Comparison of ENCODE assay signal across 1 cellular context in the genomic region with DNA sequence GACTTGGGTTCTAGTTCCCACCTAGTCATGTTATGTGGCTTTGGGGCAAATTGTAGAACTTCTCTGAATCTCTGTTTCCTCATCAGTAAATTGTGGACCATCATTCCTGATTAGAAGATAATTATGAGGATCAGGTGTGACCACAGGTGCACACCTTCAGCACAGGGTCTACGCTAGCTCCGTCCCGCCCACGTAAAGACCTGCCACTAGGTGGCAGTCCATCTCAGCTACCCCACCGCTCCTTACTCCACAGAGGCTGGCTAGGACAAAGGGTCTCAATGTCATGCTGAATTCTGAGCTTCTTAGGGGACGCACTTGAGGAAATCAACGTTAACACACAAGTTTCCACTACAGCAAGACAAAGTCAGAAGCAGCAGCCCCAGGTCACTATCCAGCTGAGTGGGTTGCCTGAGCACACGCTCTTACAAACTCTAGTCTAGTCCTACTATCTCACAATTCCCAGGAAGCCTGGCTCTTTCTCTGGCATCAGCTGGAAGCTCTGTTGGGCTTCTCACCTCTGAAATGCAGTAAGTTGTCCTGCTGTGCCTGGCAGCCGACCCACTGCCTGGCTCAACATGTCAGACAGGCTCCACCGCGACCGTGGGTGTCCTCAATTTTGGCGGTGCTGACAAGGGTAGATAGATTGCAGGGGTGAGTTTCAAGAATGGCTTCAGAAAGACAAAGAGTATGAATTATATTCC.
A peak's percentile ranks its signal among the peaks of the same experiment; 100 is the strongest.
TF ChIP-seq lines count a peak whose summit lies in the region.

No MANE protein-coding gene starts in this region.

TF ChIP-seq in HepG2, 621 proteins besides CTCF, POLR2A, EP300 and RAD21 (continued from another document and continues in another):
- TF ChIP-seq, protein P1, sequence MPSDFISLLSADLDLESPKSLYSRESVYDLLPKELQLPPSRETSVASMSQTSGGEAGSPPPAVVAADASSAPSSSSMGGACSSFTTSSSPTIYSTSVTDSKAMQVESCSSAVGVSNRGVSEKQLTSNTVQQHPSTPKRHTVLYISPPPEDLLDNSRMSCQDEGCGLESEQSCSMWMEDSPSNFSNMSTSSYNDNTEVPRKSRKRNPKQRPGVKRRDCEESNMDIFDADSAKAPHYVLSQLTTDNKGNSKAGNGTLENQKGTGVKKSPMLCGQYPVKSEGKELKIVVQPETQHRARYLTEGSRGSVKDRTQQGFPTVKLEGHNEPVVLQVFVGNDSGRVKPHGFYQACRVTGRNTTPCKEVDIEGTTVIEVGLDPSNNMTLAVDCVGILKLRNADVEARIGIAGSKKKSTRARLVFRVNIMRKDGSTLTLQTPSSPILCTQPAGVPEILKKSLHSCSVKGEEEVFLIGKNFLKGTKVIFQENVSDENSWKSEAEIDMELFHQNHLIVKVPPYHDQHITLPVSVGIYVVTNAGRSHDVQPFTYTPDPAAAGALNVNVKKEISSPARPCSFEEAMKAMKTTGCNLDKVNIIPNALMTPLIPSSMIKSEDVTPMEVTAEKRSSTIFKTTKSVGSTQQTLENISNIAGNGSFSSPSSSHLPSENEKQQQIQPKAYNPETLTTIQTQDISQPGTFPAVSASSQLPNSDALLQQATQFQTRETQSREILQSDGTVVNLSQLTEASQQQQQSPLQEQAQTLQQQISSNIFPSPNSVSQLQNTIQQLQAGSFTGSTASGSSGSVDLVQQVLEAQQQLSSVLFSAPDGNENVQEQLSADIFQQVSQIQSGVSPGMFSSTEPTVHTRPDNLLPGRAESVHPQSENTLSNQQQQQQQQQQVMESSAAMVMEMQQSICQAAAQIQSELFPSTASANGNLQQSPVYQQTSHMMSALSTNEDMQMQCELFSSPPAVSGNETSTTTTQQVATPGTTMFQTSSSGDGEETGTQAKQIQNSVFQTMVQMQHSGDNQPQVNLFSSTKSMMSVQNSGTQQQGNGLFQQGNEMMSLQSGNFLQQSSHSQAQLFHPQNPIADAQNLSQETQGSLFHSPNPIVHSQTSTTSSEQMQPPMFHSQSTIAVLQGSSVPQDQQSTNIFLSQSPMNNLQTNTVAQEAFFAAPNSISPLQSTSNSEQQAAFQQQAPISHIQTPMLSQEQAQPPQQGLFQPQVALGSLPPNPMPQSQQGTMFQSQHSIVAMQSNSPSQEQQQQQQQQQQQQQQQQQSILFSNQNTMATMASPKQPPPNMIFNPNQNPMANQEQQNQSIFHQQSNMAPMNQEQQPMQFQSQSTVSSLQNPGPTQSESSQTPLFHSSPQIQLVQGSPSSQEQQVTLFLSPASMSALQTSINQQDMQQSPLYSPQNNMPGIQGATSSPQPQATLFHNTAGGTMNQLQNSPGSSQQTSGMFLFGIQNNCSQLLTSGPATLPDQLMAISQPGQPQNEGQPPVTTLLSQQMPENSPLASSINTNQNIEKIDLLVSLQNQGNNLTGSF (CRISPR knock-in tag; IDR thresholded peaks at IDR 0.05), result no peak
- peak; percentile 75; the same call in 1 of the 2 replicates for TF ChIP-seq GATAD2A (CRISPR knock-in tag; IDR thresholded peaks at IDR 0.05)
- TF ChIP-seq NR2F6 (IDR thresholded peaks at IDR 0.05), result no peak
- TF ChIP-seq NR2F6 (CRISPR knock-in tag; IDR thresholded peaks at IDR 0.05), result peak; percentile 9; the same call in 1 of the 2 replicates
- TF ChIP-seq, protein P2, sequence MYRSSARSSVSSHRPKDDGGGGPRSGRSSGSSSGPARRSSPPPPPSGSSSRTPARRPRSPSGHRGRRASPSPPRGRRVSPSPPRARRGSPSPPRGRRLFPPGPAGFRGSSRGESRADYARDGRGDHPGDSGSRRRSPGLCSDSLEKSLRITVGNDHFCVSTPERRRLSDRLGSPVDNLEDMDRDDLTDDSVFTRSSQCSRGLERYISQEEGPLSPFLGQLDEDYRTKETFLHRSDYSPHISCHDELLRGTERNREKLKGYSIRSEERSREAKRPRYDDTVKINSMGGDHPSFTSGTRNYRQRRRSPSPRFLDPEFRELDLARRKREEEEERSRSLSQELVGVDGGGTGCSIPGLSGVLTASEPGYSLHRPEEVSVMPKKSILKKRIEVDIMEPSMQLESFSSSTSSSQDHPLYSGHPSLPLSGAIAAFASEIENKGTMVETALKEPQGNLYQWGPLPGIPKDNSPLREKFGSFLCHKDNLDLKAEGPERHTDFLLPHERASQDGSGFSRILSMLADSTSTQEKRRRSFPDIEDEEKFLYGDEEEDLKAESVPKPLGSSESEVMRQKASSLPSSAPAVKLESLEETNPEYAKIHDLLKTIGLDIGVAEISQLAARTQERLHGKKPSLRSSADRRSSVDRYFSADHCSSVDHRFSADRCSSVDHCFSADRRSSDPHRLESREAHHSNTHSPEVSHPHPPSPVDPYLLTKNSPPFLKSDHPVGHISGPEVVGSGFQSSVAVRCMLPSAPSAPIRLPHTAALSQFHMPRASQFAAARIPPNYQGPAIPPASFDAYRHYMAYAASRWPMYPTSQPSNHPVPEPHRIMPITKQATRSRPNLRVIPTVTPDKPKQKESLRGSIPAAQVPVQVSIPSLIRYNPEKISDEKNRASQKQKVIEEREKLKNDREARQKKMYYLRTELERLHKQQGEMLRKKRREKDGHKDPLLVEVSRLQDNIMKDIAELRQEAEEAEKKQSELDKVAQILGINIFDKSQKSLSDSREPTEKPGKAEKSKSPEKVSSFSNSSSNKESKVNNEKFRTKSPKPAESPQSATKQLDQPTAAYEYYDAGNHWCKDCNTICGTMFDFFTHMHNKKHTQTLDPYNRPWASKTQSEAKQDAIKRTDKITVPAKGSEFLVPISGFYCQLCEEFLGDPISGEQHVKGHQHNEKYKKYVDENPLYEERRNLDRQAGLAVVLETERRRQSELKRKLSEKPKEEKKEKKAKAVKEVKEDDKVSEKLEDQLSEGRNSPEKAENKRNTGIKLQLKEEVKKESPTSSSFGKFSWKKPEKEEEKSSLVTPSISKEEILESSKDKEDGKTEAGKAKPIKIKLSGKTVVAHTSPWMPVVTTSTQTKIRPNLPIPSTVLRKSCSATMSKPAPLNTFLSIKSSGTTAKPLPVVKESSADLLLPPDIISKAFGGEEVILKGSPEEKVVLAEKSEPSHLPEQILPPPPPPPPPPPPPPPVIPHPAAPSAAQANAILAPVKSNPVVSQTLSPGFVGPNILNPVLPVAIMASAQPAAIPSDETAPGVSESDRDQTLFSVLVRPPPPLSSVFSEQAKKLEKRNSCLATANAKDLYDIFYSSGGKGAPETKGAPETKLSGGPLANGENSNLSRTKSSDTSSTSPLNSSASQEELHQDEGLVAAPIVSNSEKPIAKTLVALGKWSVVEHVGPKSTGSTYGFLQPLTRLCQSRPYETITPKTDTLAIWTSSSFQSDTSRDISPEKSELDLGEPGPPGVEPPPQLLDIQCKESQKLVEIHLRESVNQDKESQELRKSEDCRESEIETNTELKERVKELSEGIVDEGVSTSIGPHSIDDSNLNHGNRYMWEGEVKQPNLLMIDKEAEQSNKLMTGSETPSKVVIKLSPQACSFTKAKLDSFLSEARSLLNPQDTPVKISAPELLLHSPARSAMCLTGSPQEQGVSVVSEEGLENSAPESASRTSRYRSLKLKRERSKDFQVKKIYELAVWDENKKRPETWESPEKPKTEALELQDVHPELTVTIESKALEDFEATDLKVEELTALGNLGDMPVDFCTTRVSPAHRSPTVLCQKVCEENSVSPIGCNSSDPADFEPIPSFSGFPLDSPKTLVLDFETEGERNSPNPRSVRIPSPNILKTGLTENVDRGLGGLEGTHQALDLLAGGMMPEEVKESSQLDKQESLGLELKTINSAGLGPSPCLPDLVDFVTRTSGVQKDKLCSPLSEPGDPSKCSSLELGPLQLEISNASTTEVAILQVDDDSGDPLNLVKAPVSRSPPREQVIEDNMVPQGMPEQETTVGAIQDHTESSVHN (CRISPR knock-in tag; IDR thresholded peaks at IDR 0.05), result 0 out of 2 replicates have a peak, but pooled peaks have one; percentile 27
- TF ChIP-seq ZNF33B (CRISPR knock-in tag; IDR thresholded peaks at IDR 0.05), result peak; percentile 61; the same call in 1 of the 2 replicates
- TF ChIP-seq E2F1 (CRISPR knock-in tag; IDR thresholded peaks at IDR 0.05), result no peak
- TF ChIP-seq ZBTB25 (CRISPR knock-in tag; IDR thresholded peaks at IDR 0.05), result peak; percentile 66; the same call in 1 of the 2 replicates
- TF ChIP-seq ZNF543 (CRISPR knock-in tag; IDR thresholded peaks at IDR 0.05), result no peak
- no peak for TF ChIP-seq NFRKB (IDR thresholded peaks at IDR 0.05)
- TF ChIP-seq CHD4 (IDR thresholded peaks at IDR 0.05; ENCODE audit: borderline replicate concordance, low read length), result no peak
- no peak for TF ChIP-seq REXO4 (CRISPR knock-in tag; IDR thresholded peaks at IDR 0.05; ENCODE audit: borderline replicate concordance)
- TF ChIP-seq, protein P3, sequence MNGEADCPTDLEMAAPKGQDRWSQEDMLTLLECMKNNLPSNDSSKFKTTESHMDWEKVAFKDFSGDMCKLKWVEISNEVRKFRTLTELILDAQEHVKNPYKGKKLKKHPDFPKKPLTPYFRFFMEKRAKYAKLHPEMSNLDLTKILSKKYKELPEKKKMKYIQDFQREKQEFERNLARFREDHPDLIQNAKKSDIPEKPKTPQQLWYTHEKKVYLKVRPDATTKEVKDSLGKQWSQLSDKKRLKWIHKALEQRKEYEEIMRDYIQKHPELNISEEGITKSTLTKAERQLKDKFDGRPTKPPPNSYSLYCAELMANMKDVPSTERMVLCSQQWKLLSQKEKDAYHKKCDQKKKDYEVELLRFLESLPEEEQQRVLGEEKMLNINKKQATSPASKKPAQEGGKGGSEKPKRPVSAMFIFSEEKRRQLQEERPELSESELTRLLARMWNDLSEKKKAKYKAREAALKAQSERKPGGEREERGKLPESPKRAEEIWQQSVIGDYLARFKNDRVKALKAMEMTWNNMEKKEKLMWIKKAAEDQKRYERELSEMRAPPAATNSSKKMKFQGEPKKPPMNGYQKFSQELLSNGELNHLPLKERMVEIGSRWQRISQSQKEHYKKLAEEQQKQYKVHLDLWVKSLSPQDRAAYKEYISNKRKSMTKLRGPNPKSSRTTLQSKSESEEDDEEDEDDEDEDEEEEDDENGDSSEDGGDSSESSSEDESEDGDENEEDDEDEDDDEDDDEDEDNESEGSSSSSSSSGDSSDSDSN (CRISPR knock-in tag; IDR thresholded peaks at IDR 0.05), result peak; percentile 38; the same call in 1 of the 2 replicates
- TF ChIP-seq NFYB (CRISPR knock-in tag; IDR thresholded peaks at IDR 0.05), result no peak
- TF ChIP-seq ZSCAN25 (CRISPR knock-in tag; IDR thresholded peaks at IDR 0.05), result no peak; the same call in none of the 2 replicates
- peak; percentile 27; the same call in 1 of the 2 replicates for TF ChIP-seq HOXA3 (CRISPR knock-in tag; IDR thresholded peaks at IDR 0.05)
- TF ChIP-seq IKZF4 (CRISPR knock-in tag; IDR thresholded peaks at IDR 0.05; ENCODE audit: borderline replicate concordance, low read depth, not compliant biosample characterization), result peak; percentile 61
- no peak for TF ChIP-seq PTBP1 (IDR thresholded peaks at IDR 0.05; ENCODE audit: low read depth, low read length, poor library complexity, severe bottlenecking)
- TF ChIP-seq ZNF282 (IDR thresholded peaks at IDR 0.05; ENCODE audit: partially characterized antibody), result no peak
- no peak for TF ChIP-seq PAXIP1 (CRISPR knock-in tag; conservative IDR thresholded peaks at IDR 0.05)
- peak; percentile 53; the same call in 1 of the 2 replicates for TF ChIP-seq MTA1 (CRISPR knock-in tag; IDR thresholded peaks at IDR 0.05; ENCODE audit: borderline replicate concordance)
- TF ChIP-seq, protein P4, sequence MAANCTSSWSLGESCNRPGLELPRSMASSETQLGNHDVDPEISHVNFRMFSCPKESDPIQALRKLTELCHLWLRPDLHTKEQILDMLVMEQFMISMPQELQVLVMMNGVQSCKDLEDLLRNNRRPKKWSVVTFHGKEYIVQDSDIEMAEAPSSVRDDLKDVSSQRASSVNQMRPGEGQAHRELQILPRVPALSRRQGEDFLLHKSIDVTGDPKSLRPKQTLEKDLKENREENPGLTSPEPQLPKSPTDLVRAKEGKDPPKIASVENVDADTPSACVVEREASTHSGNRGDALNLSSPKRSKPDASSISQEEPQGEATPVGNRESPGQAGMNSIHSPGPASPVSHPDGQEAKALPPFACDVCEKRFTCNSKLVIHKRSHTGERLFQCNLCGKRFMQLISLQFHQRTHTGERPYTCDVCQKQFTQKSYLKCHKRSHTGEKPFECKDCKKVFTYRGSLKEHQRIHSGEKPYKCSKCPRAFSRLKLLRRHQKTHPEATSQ (CRISPR knock-in tag; IDR thresholded peaks at IDR 0.05; ENCODE audit: borderline replicate concordance), result no peak
- peak; percentile 92 for TF ChIP-seq RELA (CRISPR knock-in tag; IDR thresholded peaks at IDR 0.05)
